8 cellular contexts compared by ENCODE assay signal in the genomic region with DNA sequence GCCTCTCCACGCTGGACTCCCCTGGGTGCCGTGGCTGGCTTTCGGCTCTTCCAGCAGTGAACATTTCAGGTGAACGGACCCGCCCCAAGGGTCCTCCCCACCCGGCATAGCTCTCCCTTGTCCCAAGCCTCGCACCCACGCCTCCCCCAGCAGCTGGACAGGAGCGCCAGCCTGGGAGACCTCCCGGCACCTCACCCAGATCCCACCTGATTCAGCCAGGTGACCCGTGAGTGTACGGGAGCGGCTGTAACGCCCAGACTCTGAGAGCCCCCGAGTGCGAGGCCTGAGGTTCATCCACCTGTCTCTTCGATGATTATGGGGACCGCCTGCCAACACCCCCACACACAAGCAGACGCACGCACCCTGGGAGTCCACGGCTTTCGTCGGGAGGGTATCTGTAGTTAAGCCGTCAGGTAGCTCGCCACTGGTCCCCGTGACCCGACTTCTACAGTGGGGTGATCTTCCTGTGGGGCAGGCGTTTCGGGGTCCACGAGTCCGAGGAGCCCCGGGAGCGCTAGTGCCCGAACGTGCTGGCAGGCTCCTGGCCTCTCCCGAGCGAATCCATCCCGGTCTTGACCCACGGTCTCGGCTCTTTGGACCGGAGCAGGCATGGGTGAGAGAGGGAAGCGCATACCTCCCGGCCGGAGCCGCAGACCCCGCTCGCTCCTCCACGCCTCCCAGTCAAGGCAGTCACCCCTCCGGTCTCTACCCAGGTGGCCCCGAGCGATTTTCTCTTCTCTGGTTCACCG. TPM values are rescaled to one million over a fixed set of nuclear protein-coding genes. Genes with fewer than 3 reads are reported as not detected.
DNase-seq lines count a peak whose midpoint lies in the region; ATAC-seq and TF ChIP-seq lines count a peak whose summit lies in the region.

No MANE protein-coding gene starts in this region.

- H3K4me1 Mint-ChIP-seq in activated CD4-positive, alpha-beta T cell treated with anti-CD3 and anti-CD28 coated beads for 36 hours: peaks cover 36% of the 10 kb centered on the region
- peaks cover 65% of the 10 kb centered on the region for H3K4me1 Mint-ChIP-seq in stimulated activated memory B cell treated with anti-CD40 and anti-IgM and Interleukin-4, amounts not matched to agents 10 μg/mL and 1 μg/mL and 100 μg/mL, for 72 hours

- POLR2A ChIA-PET in activated CD4-positive, alpha-beta T cell treated with anti-CD3 and anti-CD28 coated beads for 36 hours (lab: Charles Lee): interaction anchor here (0.9 to 3.0 kb wide), 7 partner anchors 17 to 70 kb away, joined by 3 to 24 read pairs (median 4); partner anchors contain the start of gene TRIM41

- peak overlapping the region; percentile 90 for H3K27ac Mint-ChIP-seq in activated CD4-positive, alpha-beta T cell treated with anti-CD3 and anti-CD28 coated beads for 36 hours
- peak overlapping the region; percentile 99 for H3K27ac Mint-ChIP-seq in stimulated activated memory B cell treated with anti-CD40 and anti-IgM and Interleukin-4, amounts not matched to agents 10 μg/mL and 1 μg/mL and 100 μg/mL, for 72 hours

- no peaks in the 10 kb centered on the region for H3K9me3 Mint-ChIP-seq in activated CD4-positive, alpha-beta T cell treated with anti-CD3 and anti-CD28 coated beads for 36 hours (ENCODE audit: low read depth)
- H3K9me3 Mint-ChIP-seq in stimulated activated memory B cell treated with anti-CD40 and anti-IgM and Interleukin-4, amounts not matched to agents 10 μg/mL and 1 μg/mL and 100 μg/mL, for 72 hours: no peaks in the 10 kb centered on the region

- no peak overlapping the region for H3K9ac ChIP-seq in iPS-20b (ENCODE audit: low read depth, low read length)

- H3K4me1 ChIP-seq in iPS-20b (ENCODE audit: insufficient read depth, low read length): no peaks in the 10 kb centered on the region

- H3K9me3 ChIP-seq in iPS-20b (ENCODE audit: insufficient read depth, low read depth, low read length): no peaks in the 10 kb centered on the region

- CTCF ChIA-PET in activated CD4-positive, alpha-beta T cell treated with anti-CD3 and anti-CD28 coated beads for 36 hours (lab: Charles Lee): interaction anchor here (0.7 to 7.6 kb wide), 9 partner anchors 17 to 387 kb away, joined by 3 to 63 read pairs (median 4); partner anchors contain the start of gene TRIM7

- H3K27me3 Mint-ChIP-seq in activated CD4-positive, alpha-beta T cell treated with anti-CD3 and anti-CD28 coated beads for 36 hours: no peaks in the 10 kb centered on the region
- no peaks in the 10 kb centered on the region for H3K27me3 Mint-ChIP-seq in stimulated activated memory B cell treated with anti-CD40 and anti-IgM and Interleukin-4, amounts not matched to agents 10 μg/mL and 1 μg/mL and 100 μg/mL, for 72 hours

- no peak for TF ChIP-seq POLR2A in erythroblast (IDR thresholded peaks at IDR 0.05; ENCODE audit: low read length)

- peaks cover 41% of the 10 kb centered on the region for H3K27me3 ChIP-seq in iPS-20b (ENCODE audit: insufficient read depth, low read length)

- H3K36me3 Mint-ChIP-seq in activated CD4-positive, alpha-beta T cell treated with anti-CD3 and anti-CD28 coated beads for 36 hours (ENCODE audit: low read depth): peaks cover 14% of the 10 kb centered on the region
- peaks cover 6% of the 10 kb centered on the region for H3K36me3 Mint-ChIP-seq in stimulated activated memory B cell treated with anti-CD40 and anti-IgM and Interleukin-4, amounts not matched to agents 10 μg/mL and 1 μg/mL and 100 μg/mL, for 72 hours

- intact Hi-C loops in activated CD4-positive, alpha-beta T cell treated with anti-CD3 and anti-CD28 coated beads for 36 hours (cut with DNase I, micrococcal nuclease): loop anchor here (1.0 to 2.0 kb wide), 5 partner anchors 17 to 55 kb away; partner anchors contain the start of gene TRIM41 (in 1 of the 2)

- H3K4me3 Mint-ChIP-seq in activated CD4-positive, alpha-beta T cell treated with anti-CD3 and anti-CD28 coated beads for 36 hours: peak overlapping the region; percentile 88
- H3K4me3 Mint-ChIP-seq in stimulated activated memory B cell treated with anti-CD40 and anti-IgM and Interleukin-4, amounts not matched to agents 10 μg/mL and 1 μg/mL and 100 μg/mL, for 72 hours: peak overlapping the region; percentile 89

- peak; percentile 66 for DNase-seq in activated CD4-positive, alpha-beta T cell treated with anti-CD3 and anti-CD28 coated beads for 36 hours
- no peak for DNase-seq in activated CD4-positive, alpha-beta T cell treated with anti-CD3 and anti-CD28 coated beads, Interleukin-2, amount 50 U/mL, for 1 hour
- DNase-seq in activated effector memory CD4-positive, alpha-beta T cell treated with anti-CD3 and anti-CD28 coated beads, Interleukin-2, amount 50 U/mL, for 16 hours: peak; percentile 83
- DNase-seq in erythroblast (lab: John Stamatoyannopoulos, UW): no peak

- no peak for ATAC-seq in activated CD4-positive, alpha-beta T cell treated with anti-CD3 and anti-CD28 coated beads for 36 hours
- peak; percentile 13 for ATAC-seq in stimulated activated memory B cell treated with anti-CD40 and anti-IgM and Interleukin-4, amounts not matched to agents 10 μg/mL and 1 μg/mL and 100 μg/mL, for 72 hours
- ATAC-seq in GM21423 (IDR thresholded peaks at IDR 0.05; ENCODE audit: unreplicated experiment) (no peak), esophagus mucosa (no peak)

- H3K27ac ChIP-seq in iPS-20b (ENCODE audit: low read length): no peak overlapping the region

- H3K4me3 ChIP-seq in iPS-20b (ENCODE audit: low read length): peak overlapping the region; percentile 97

- H3K36me3 ChIP-seq in iPS-20b (ENCODE audit: insufficient read depth, low read depth, low read length): no peaks in the 10 kb centered on the region

RNA-seq across cellular contexts. Expression of gene TRIM7, which starts 14.9 kb away (rescaled TPM):
- total RNA-seq in activated CD4-positive, alpha-beta T cell treated with anti-CD3 and anti-CD28 coated beads for 36 hours: 1 to 10 TPM; 1.4 to 1.6 TPM
- total RNA-seq in esophagus mucosa: 36.9 TPM

RNA-seq across cellular contexts. Expression of gene TRIM41, which starts 32.9 kb away (rescaled TPM):
- 10 to 100 TPM; 27.0 to 30.7 TPM for total RNA-seq in activated CD4-positive, alpha-beta T cell treated with anti-CD3 and anti-CD28 coated beads for 36 hours
- total RNA-seq in esophagus mucosa: 16.4 TPM

RNA-seq across cellular contexts. Expression of gene OR2V2, which starts 42.8 kb away (rescaled TPM):
- not detected for total RNA-seq in activated CD4-positive, alpha-beta T cell treated with anti-CD3 and anti-CD28 coated beads for 36 hours
- total RNA-seq in esophagus mucosa: not detected

RNA-seq across cellular contexts. Expression of gene RACK1, which starts 53.6 kb away (rescaled TPM):
- 1,000 to 10,000 TPM; 2,724 to 3,901 TPM for total RNA-seq in activated CD4-positive, alpha-beta T cell treated with anti-CD3 and anti-CD28 coated beads for 36 hours
- 1,941 TPM for total RNA-seq in esophagus mucosa

RNA-seq across cellular contexts. Expression of gene OR2V1, which starts 59.2 kb away (rescaled TPM):
- not detected for total RNA-seq in activated CD4-positive, alpha-beta T cell treated with anti-CD3 and anti-CD28 coated beads for 36 hours
- not detected for total RNA-seq in esophagus mucosa

Comparison
In these comparisons a context has a peak if more than half of its experiments do, and no peak if none do; other contexts are left out.
1. DNase-seq: peak in activated CD4-positive, alpha-beta T cell treated with anti-CD3 and anti-CD28 coated beads for 36 hours (single experiment) and activated effector memory CD4-positive, alpha-beta T cell treated with anti-CD3 and anti-CD28 coated beads, Interleukin-2, amount 50 U/mL, for 16 hours (single experiment); none in activated CD4-positive, alpha-beta T cell treated with anti-CD3 and anti-CD28 coated beads, Interleukin-2, amount 50 U/mL, for 1 hour (single experiment) and erythroblast (0 of 2).
2. RNA of gene TRIM7, which starts 14.9 kb away (total RNA-seq): 36.9 TPM in esophagus mucosa (single experiment); 1.4 to 1.6 TPM in activated CD4-positive, alpha-beta T cell treated with anti-CD3 and anti-CD28 coated beads for 36 hours; every median in the first group is over 10 times any median in the second.